14 cellular contexts compared by ENCODE assay signal in the genomic region with DNA sequence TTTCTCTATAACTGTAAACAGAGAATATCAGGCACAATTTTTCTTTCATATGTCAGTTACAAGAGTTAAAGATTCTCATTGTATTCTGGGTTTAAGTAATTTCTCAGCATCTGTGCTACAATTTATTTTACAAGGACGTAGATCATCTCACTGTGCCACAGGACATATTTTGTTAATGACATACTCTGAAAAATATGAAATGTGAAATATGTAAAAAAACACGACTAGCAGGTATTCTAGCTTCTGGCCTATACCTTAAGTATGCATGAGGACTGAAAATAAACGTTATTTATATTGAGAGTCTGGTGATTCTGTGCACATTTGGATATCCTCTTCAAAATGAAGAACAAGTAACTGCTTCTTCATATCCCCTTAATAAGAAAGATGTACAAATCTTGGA.
A peak's percentile ranks its signal among the peaks of the same experiment; 100 is the strongest.
DNase-seq lines count a peak whose midpoint lies in the region; ATAC-seq and TF ChIP-seq lines count a peak whose summit lies in the region.
"Had no signal": no experiment of that assay in that cellular context is flagged by ENCODE, and none has a peak within 500 bp of the region (broad histone marks: within the 10 kb centered on the region; RNA-seq: fewer than 3 reads in every experiment).

No MANE protein-coding gene starts in this region.

- ATAC-seq in activated T-helper 17 cell treated with anti-CD3 and anti-CD28 coated beads, Interleukin-2, amount 50 U/mL, for 72 hours (replicated peaks) = no peak

- intact Hi-C loops in Calu3 (cut with micrococcal nuclease; ENCODE audit: unreplicated experiment) (loop anchor here (5.0 kb wide), 1 partner anchor 197 kb away; no protein-coding TSS in a partner anchor), PC-9 (cut with micrococcal nuclease; ENCODE audit: unreplicated experiment) (no loop called here), Caco-2 (cut with micrococcal nuclease; ENCODE audit: unreplicated experiment) (no loop called here)

- no peaks in the 10 kb centered on the region for H3K9me2 ChIP-seq in PC-9 (ENCODE audit: insufficient read depth)

- H3K9me3 Mint-ChIP-seq in Calu3 (ENCODE audit: low read depth, unreplicated experiment) (no peaks in the 10 kb centered on the region), osteocyte (ENCODE audit: unreplicated experiment) (no peaks in the 10 kb centered on the region), Caco-2 (ENCODE audit: unreplicated experiment) (no peaks in the 10 kb centered on the region)
- H3K9me3 Mint-ChIP-seq in activated T-helper 17 cell treated with anti-CD3 and anti-CD28 coated beads, Interleukin-2, amount 50 U/mL, for 72 hours = peaks cover 10% of the 10 kb centered on the region

- CTCF ChIA-PET in Calu3 (lab: Charles Lee) = no interaction called here
- CTCF ChIA-PET in PC-9 (lab: Charles Lee) = no interaction called here
- CTCF ChIA-PET in Caco-2 (lab: Charles Lee) = no interaction called here

- H3K27ac Mint-ChIP-seq in Calu3 (ENCODE audit: unreplicated experiment) (peak overlapping the region; percentile 45), osteocyte (ENCODE audit: unreplicated experiment) (peak overlapping the region; percentile 64), Caco-2 (ENCODE audit: unreplicated experiment) (no peak overlapping the region)
- no peak overlapping the region for H3K27ac Mint-ChIP-seq in activated T-helper 17 cell treated with anti-CD3 and anti-CD28 coated beads, Interleukin-2, amount 50 U/mL, for 72 hours

- H3F3A ChIP-seq in PC-9 (ENCODE audit: insufficient read depth, low read depth) = no peaks in the 10 kb centered on the region

- POLR2A ChIA-PET in PC-9 (lab: Charles Lee; ENCODE audit: unreplicated experiment) (no interaction called here), Caco-2 (lab: Charles Lee) (no interaction called here)

- BruUV-seq in Calu3 (replicated peaks; lab: Mats Ljungman, UMichigan) = no TSS peak
- BruUV-seq in PC-9 (replicated peaks; lab: Mats Ljungman, UMichigan) = no TSS peak
- no TSS peak for BruUV-seq in Caco-2 (replicated peaks; lab: Mats Ljungman, UMichigan)

- peaks cover 30% of the 10 kb centered on the region for H3K4me1 Mint-ChIP-seq in Calu3 (ENCODE audit: low read depth, unreplicated experiment)
- H3K4me1 Mint-ChIP-seq in osteocyte (ENCODE audit: unreplicated experiment) = peaks cover 35% of the 10 kb centered on the region
- H3K4me1 Mint-ChIP-seq in Caco-2 (ENCODE audit: low read depth, unreplicated experiment) = no peaks in the 10 kb centered on the region
- no peaks in the 10 kb centered on the region for H3K4me1 Mint-ChIP-seq in activated T-helper 17 cell treated with anti-CD3 and anti-CD28 coated beads, Interleukin-2, amount 50 U/mL, for 72 hours

- DNase-seq in Calu3 (no peak), PC-9 (peak in 1 of 2 experiments; percentile 60), choroid plexus epithelial cell (ENCODE audit: low read depth) (peak; percentile 27), osteocyte (ENCODE audit: extremely low spot score, unreplicated experiment) (no peak), Caco-2 (no peak), nucleus accumbens (lab: John Stamatoyannopoulos, UW) (no peak), GM13976 (ENCODE audit: low spot score) (no peak)
- DNase-seq: DMS153, NCI-H1930, NCI-H774 had no signal

- no peaks in the 10 kb centered on the region for H3K36me3 ChIP-seq in PC-9 (ENCODE audit: low read depth)
- no peaks in the 10 kb centered on the region for H3K36me3 ChIP-seq in Caco-2 (ENCODE audit: control insufficient read depth, insufficient read depth, low read length)
- H3K36me3 ChIP-seq: HAP-1 had no signal

- no peak for TF ChIP-seq CTCF in Calu3 (IDR thresholded peaks at IDR 0.05; ENCODE audit: unreplicated experiment)
- no peak for TF ChIP-seq CTCF in PC-9 (conservative IDR thresholded peaks at IDR 0.05)
- no peak for TF ChIP-seq CTCF in choroid plexus epithelial cell (conservative IDR thresholded peaks at IDR 0.05; ENCODE audit: low read depth, low read length)
- TF ChIP-seq CTCF in osteocyte (IDR thresholded peaks at IDR 0.05) = no peak
- no peak for TF ChIP-seq CTCF in Caco-2 (IDR thresholded peaks at IDR 0.05; ENCODE audit: insufficient read depth in 1 of 2, low read depth in 1 of 2, low read length in 1 of 2, severe bottlenecking in 1 of 2, unreplicated experiment in 1 of 2)
- no peak for TF ChIP-seq CTCF in GM13976 (IDR thresholded peaks at IDR 0.05; ENCODE audit: borderline replicate concordance, control extremely low read depth, extremely low read depth, insufficient read depth, missing control alignments)

- H3K4me3 Mint-ChIP-seq in Calu3 (ENCODE audit: low read depth, unreplicated experiment) (no peak overlapping the region), osteocyte (ENCODE audit: unreplicated experiment) (no peak overlapping the region), Caco-2 (ENCODE audit: unreplicated experiment) (no peak overlapping the region)
- H3K4me3 Mint-ChIP-seq in activated T-helper 17 cell treated with anti-CD3 and anti-CD28 coated beads, Interleukin-2, amount 50 U/mL, for 72 hours = no peak overlapping the region

- H3K27ac ChIP-seq in PC-9 = peak overlapping the region; percentile 51
- H3K27ac ChIP-seq: C4-2B, HL-60 had no signal

- H3K4me2 ChIP-seq in PC-9 = peak overlapping the region; percentile 20; the same call in 1 of the 2 replicates

- no peaks in the 10 kb centered on the region for H3K27me3 Mint-ChIP-seq in Calu3 (ENCODE audit: unreplicated experiment)
- H3K27me3 Mint-ChIP-seq in osteocyte (ENCODE audit: unreplicated experiment) = no peaks in the 10 kb centered on the region
- H3K27me3 Mint-ChIP-seq in Caco-2 (ENCODE audit: insufficient read depth, unreplicated experiment) = no peaks in the 10 kb centered on the region
- H3K27me3 Mint-ChIP-seq in activated T-helper 17 cell treated with anti-CD3 and anti-CD28 coated beads, Interleukin-2, amount 50 U/mL, for 72 hours = no peaks in the 10 kb centered on the region

- no peaks in the 10 kb centered on the region for H4K20me1 ChIP-seq in PC-9 (ENCODE audit: insufficient read depth)

- H3K4me1 ChIP-seq in PC-9 (replicated peaks; ENCODE audit: insufficient read depth) (peaks cover 16% of the 10 kb centered on the region), Caco-2 (no peaks in the 10 kb centered on the region)
- H3K4me1 ChIP-seq: HAP-1 had no signal

- in situ Hi-C loops in GM13976 (cut with MboI; ENCODE audit: low sequenced_read_pairs, unreplicated experiment) = no loop called here

- H3K27me3 ChIP-seq in PC-9 (ENCODE audit: insufficient read depth, low read depth) (no peaks in the 10 kb centered on the region), Caco-2 (replicated peaks; ENCODE audit: control insufficient read depth, insufficient read depth, low read length) (no peaks in the 10 kb centered on the region)

- H3K9me3 ChIP-seq in PC-9 (ENCODE audit: insufficient read depth, low read depth) (peaks cover 3% of the 10 kb centered on the region; the same call in 1 of the 2 replicates), Caco-2 (no peaks in the 10 kb centered on the region)
- H3K9me3 ChIP-seq: HAP-1 had no signal

- H3K36me3 Mint-ChIP-seq in Calu3 (ENCODE audit: insufficient read depth, unreplicated experiment) = no peaks in the 10 kb centered on the region
- H3K36me3 Mint-ChIP-seq in osteocyte (ENCODE audit: unreplicated experiment) = no peaks in the 10 kb centered on the region
- H3K36me3 Mint-ChIP-seq in Caco-2 (ENCODE audit: insufficient read depth, unreplicated experiment) = no peaks in the 10 kb centered on the region
- no peaks in the 10 kb centered on the region for H3K36me3 Mint-ChIP-seq in activated T-helper 17 cell treated with anti-CD3 and anti-CD28 coated beads, Interleukin-2, amount 50 U/mL, for 72 hours (ENCODE audit: low read depth)

- no peak overlapping the region for H3K4me3 ChIP-seq in PC-9
- no peak overlapping the region for H3K4me3 ChIP-seq in choroid plexus epithelial cell (ENCODE audit: low read depth, low read length)
- no peak overlapping the region for H3K4me3 ChIP-seq in Caco-2 (ENCODE audit: low read depth, low read length)
- H3K4me3 ChIP-seq: HAP-1 had no signal

- no peak overlapping the region for H2AFZ ChIP-seq in PC-9

- H3K79me2 ChIP-seq in PC-9 (ENCODE audit: low read depth) = no peaks in the 10 kb centered on the region

Comparison
In these comparisons a context has a peak if more than half of its experiments do, and no peak if none do; other contexts are left out.
1. H3K27ac Mint-ChIP-seq: peak in Calu3 (single experiment) and osteocyte (single experiment); none in Caco-2 (single experiment) and activated T-helper 17 cell treated with anti-CD3 and anti-CD28 coated beads, Interleukin-2, amount 50 U/mL, for 72 hours (single experiment).